In the genomic region with DNA sequence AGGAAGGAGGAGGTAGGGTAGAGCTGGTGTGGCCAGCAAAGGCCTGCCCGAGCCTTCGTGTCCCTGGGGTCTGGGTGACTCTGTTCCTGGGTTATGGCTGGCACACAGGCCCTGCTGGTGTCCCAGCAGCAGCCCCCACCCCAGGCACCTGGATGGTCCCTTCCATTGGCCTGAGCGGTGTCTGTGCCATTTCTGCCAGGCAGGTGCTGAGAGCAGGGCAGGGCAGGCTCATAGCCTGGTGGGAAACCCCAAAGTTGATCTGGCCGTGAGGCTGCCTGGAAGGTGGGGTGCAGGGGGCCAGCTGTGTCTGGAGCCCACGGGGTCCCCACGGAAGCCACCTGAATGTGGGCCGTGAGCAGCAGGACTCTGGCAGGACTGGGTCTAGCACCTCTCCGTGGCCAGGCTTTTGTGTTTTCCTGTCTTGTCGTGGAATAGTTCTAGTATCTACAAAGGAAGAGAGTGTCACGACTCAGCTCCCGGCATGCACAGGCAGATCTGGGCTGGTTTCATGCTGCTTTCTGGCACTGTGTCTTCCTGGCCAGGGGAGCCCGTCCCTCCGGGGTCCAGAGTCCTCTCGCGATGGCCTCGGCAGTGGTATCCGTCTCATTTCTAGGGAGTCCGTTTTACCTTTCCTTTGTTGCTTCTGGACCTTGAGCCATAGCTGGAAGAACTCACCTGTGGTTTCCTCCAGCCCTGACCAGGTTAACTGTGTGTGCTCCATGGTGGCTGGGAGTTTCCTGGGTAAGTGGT, we compare ENCODE assay signal across 14 cellular contexts.
A peak's percentile ranks its signal among the peaks of the same experiment; 100 is the strongest.
DNase-seq lines count a peak whose midpoint lies in the region; ATAC-seq, FAIRE-seq and TF ChIP-seq lines count a peak whose summit lies in the region.
"Had no signal": no experiment of that assay in that cellular context is flagged by ENCODE, and none has a peak within 500 bp of the region (broad histone marks: within the 10 kb centered on the region; RNA-seq: fewer than 3 reads in every experiment).

No MANE protein-coding gene starts in this region.

- POLR2A ChIA-PET in PC-9 (lab: Charles Lee; ENCODE audit: unreplicated experiment) = no interaction called here

- H3K4me2 ChIP-seq in keratinocyte (ENCODE audit: control insufficient read depth, extremely low read depth, insufficient read depth, low read depth, low read length) = peak overlapping the region; percentile 35
- H3K4me2 ChIP-seq in PC-9 = no peak overlapping the region

- CTCF ChIA-PET in PC-9 (lab: Charles Lee) = interaction anchor here (0.6 kb wide), 1 partner anchor 60 kb away, joined by 3 read pairs; no protein-coding TSS in a partner anchor

- no peaks in the 10 kb centered on the region for H3K9me3 Mint-ChIP-seq in activated T-cell treated with anti-CD3 and anti-CD28 coated beads, Interleukin-2, amount 50 U/mL, for 24 hours
- no peaks in the 10 kb centered on the region for H3K9me3 Mint-ChIP-seq in stimulated activated memory B cell treated with anti-CD40 and anti-IgM and Interleukin-4, amounts not matched to agents 10 μg/mL and 1 μg/mL and 100 μg/mL, for 72 hours

- no peak overlapping the region for H3K27ac ChIP-seq in keratinocyte (ENCODE audit: control insufficient read depth, insufficient read depth, low read length)
- H3K27ac ChIP-seq in PC-9 = no peak overlapping the region
- H3K27ac ChIP-seq: vagina had no signal

- no peaks in the 10 kb centered on the region for H3K36me3 Mint-ChIP-seq in activated T-cell treated with anti-CD3 and anti-CD28 coated beads, Interleukin-2, amount 50 U/mL, for 24 hours (ENCODE audit: low read depth)
- H3K36me3 Mint-ChIP-seq in stimulated activated memory B cell treated with anti-CD40 and anti-IgM and Interleukin-4, amounts not matched to agents 10 μg/mL and 1 μg/mL and 100 μg/mL, for 72 hours = no peaks in the 10 kb centered on the region

- H3K27me3 ChIP-seq in keratinocyte (ENCODE audit: control insufficient read depth, extremely low read depth, insufficient read depth, low read length) (peaks cover 13% of the 10 kb centered on the region), PC-9 (ENCODE audit: insufficient read depth, low read depth) (peaks cover 17% of the 10 kb centered on the region)
- H3K27me3 ChIP-seq: vagina had no signal

- H2AFZ ChIP-seq in keratinocyte (ENCODE audit: control insufficient read depth, low read length) = peak overlapping the region; percentile 70
- H2AFZ ChIP-seq in PC-9 = no peak overlapping the region

- no peaks in the 10 kb centered on the region for H3K27me3 Mint-ChIP-seq in activated T-cell treated with anti-CD3 and anti-CD28 coated beads, Interleukin-2, amount 50 U/mL, for 24 hours
- no peaks in the 10 kb centered on the region for H3K27me3 Mint-ChIP-seq in stimulated activated memory B cell treated with anti-CD40 and anti-IgM and Interleukin-4, amounts not matched to agents 10 μg/mL and 1 μg/mL and 100 μg/mL, for 72 hours

- H3K36me3 ChIP-seq in keratinocyte (ENCODE audit: control insufficient read depth in 2 of 2, extremely low read depth in 1 of 2, insufficient read depth in 2 of 2, low read length in 2 of 2) (no peaks in the 10 kb centered on the region), PC-9 (ENCODE audit: low read depth) (no peaks in the 10 kb centered on the region)
- H3K36me3 ChIP-seq: vagina had no signal

- dilution Hi-C loops in keratinocyte (cut with MboI; ENCODE audit: extremely low pct_ligation_motif_present, low sequenced_read_pairs) = no loop called here

- no peak for ATAC-seq in stimulated activated memory B cell treated with anti-CD40 and anti-IgM and Interleukin-4, amounts not matched to agents 10 μg/mL and 1 μg/mL and 100 μg/mL, for 72 hours
- no peak for ATAC-seq in GM19324 (IDR thresholded peaks at IDR 0.05; ENCODE audit: low FRiP score, unreplicated experiment)

- BruUV-seq in PC-9 (replicated peaks; lab: Mats Ljungman, UMichigan) = no TSS peak

- peaks cover under 1% of the 10 kb centered on the region for H4K20me1 ChIP-seq in keratinocyte (ENCODE audit: control insufficient read depth, extremely low read depth, insufficient read depth, low read length)
- H4K20me1 ChIP-seq in PC-9 (ENCODE audit: insufficient read depth) = no peaks in the 10 kb centered on the region

- DNase-seq in activated T-cell treated with anti-CD3 and anti-CD28 coated beads, Interleukin-2, amount 50 U/mL, for 1 hour = peak; percentile 8
- DNase-seq in activated T-cell treated with anti-CD3 and anti-CD28 coated beads, Interleukin-2, amount 50 U/mL, for 24 hours = no peak
- peak; percentile 6 for DNase-seq in activated naive CD4-positive, alpha-beta T cell treated with anti-CD3 and anti-CD28 coated beads, Interleukin-2, amount 50 U/mL, for 16 hours
- no peak for DNase-seq in keratinocyte (ENCODE audit: low read depth, low spot score)
- no peak for DNase-seq in PC-9
- no peak for DNase-seq in GDM1 (lab: John Stamatoyannopoulos, UW)
- DNase-seq: activated CD4-positive, alpha-beta T cell treated with anti-CD3 and anti-CD28 coated beads for 48 hours; Calu3; NCI-H1092 treated with DMSO at 0.1 percent for 48 hours; stimulated activated CD4-positive, alpha-beta T cell treated with anti-CD3 and anti-CD28 coated beads, Interleukin-2, amount 100 ng/mL, for 48 hours had no signal

- no peak overlapping the region for H3K4me3 Mint-ChIP-seq in activated T-cell treated with anti-CD3 and anti-CD28 coated beads, Interleukin-2, amount 50 U/mL, for 24 hours
- no peak overlapping the region for H3K4me3 Mint-ChIP-seq in stimulated activated memory B cell treated with anti-CD40 and anti-IgM and Interleukin-4, amounts not matched to agents 10 μg/mL and 1 μg/mL and 100 μg/mL, for 72 hours

- TF ChIP-seq CTCF in keratinocyte (optimal IDR thresholded peaks at IDR 0.05 in 1 of 3, IDR thresholded peaks at IDR 0.05 in 1 of 3, conservative IDR thresholded peaks at IDR 0.05 in 1 of 3; ENCODE audit: extremely low read depth in 1 of 3, insufficient read depth in 2 of 3, low read length in 3 of 3) (no peak), PC-9 (conservative IDR thresholded peaks at IDR 0.05) (no peak)

- no peak overlapping the region for H3K9ac ChIP-seq in keratinocyte (ENCODE audit: control insufficient read depth, extremely low read depth, insufficient read depth, low read length)

- peaks cover 44% of the 10 kb centered on the region for H3K4me1 Mint-ChIP-seq in activated T-cell treated with anti-CD3 and anti-CD28 coated beads, Interleukin-2, amount 50 U/mL, for 24 hours (ENCODE audit: low read depth)
- peaks cover 72% of the 10 kb centered on the region for H3K4me1 Mint-ChIP-seq in stimulated activated memory B cell treated with anti-CD40 and anti-IgM and Interleukin-4, amounts not matched to agents 10 μg/mL and 1 μg/mL and 100 μg/mL, for 72 hours

- peak; percentile 58 for FAIRE-seq in keratinocyte (lab: Jason Lieb, UNC)
- FAIRE-seq: islet of Langerhans had no signal

- 0 out of 2 replicates have a peak, but pooled peaks cover 6% of the 10 kb centered on the region for H3F3A ChIP-seq in PC-9 (ENCODE audit: insufficient read depth, low read depth)

- H3K4me3 ChIP-seq in keratinocyte (ENCODE audit: control insufficient read depth in 2 of 3, extremely low read depth in 1 of 3, insufficient read depth in 2 of 3, low read depth in 1 of 3, low read length in 3 of 3) (no peak overlapping the region), PC-9 (no peak overlapping the region)
- H3K4me3 ChIP-seq: vagina had no signal

- no peaks in the 10 kb centered on the region for H3K9me1 ChIP-seq in keratinocyte (ENCODE audit: control insufficient read depth, extremely low read depth, insufficient read depth, low read length)

- H3K9me3 ChIP-seq in keratinocyte (ENCODE audit: control insufficient read depth, low read depth, low read length) = no peaks in the 10 kb centered on the region
- H3K9me3 ChIP-seq in PC-9 (ENCODE audit: insufficient read depth, low read depth) = no peaks in the 10 kb centered on the region
- H3K9me3 ChIP-seq: vagina had no signal

- H3K4me1 ChIP-seq in keratinocyte (ENCODE audit: control insufficient read depth, extremely low read depth, insufficient read depth, low read length) (peaks cover 9% of the 10 kb centered on the region), PC-9 (replicated peaks; ENCODE audit: insufficient read depth) (peaks cover 6% of the 10 kb centered on the region)

- intact Hi-C loops in PC-9 (cut with micrococcal nuclease; ENCODE audit: unreplicated experiment) = no loop called here

- H3K79me2 ChIP-seq in keratinocyte (ENCODE audit: control insufficient read depth, insufficient read depth, low read length) (no peaks in the 10 kb centered on the region), PC-9 (ENCODE audit: low read depth) (no peaks in the 10 kb centered on the region)

- H3K9me2 ChIP-seq in PC-9 (ENCODE audit: insufficient read depth) = no peaks in the 10 kb centered on the region

- H3K27ac Mint-ChIP-seq in activated T-cell treated with anti-CD3 and anti-CD28 coated beads, Interleukin-2, amount 50 U/mL, for 24 hours = no peak overlapping the region
- H3K27ac Mint-ChIP-seq in stimulated activated memory B cell treated with anti-CD40 and anti-IgM and Interleukin-4, amounts not matched to agents 10 μg/mL and 1 μg/mL and 100 μg/mL, for 72 hours = peak overlapping the region; percentile 86

Comparison
In these comparisons a context has a peak if more than half of its experiments do, and no peak if none do; other contexts are left out.
1. DNase-seq: peak in activated T-cell treated with anti-CD3 and anti-CD28 coated beads, Interleukin-2, amount 50 U/mL, for 1 hour (single experiment) and activated naive CD4-positive, alpha-beta T cell treated with anti-CD3 and anti-CD28 coated beads, Interleukin-2, amount 50 U/mL, for 16 hours (single experiment); none in activated T-cell treated with anti-CD3 and anti-CD28 coated beads, Interleukin-2, amount 50 U/mL, for 24 hours (single experiment), keratinocyte (single experiment), PC-9 (0 of 2) and GDM1 (single experiment).